ENCODE assay signal across 1 cellular context in the genomic region with DNA sequence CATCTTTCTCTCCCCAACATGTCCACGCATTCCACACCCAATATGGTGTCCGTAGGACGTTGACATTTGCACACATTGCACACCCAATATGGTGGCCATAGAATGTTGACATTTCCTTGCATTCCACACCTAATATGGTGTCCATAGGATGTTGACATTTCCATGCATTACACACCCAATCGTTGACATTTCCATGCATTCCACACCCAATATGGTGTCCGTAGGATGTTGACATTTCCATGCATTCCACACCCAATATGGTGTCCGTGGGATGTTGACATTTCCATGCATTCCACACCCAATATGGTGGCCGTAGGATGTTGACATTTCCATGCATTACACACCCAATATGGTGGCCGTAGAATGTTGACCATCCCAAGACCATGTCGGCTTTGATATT.
TF ChIP-seq lines count a peak whose summit lies in the region.

No MANE protein-coding gene starts in this region.

TF ChIP-seq in K562, 482 proteins besides CTCF, POLR2A, EP300 and RAD21 (continued from another document and continues in another):
- TF ChIP-seq, protein P1, sequence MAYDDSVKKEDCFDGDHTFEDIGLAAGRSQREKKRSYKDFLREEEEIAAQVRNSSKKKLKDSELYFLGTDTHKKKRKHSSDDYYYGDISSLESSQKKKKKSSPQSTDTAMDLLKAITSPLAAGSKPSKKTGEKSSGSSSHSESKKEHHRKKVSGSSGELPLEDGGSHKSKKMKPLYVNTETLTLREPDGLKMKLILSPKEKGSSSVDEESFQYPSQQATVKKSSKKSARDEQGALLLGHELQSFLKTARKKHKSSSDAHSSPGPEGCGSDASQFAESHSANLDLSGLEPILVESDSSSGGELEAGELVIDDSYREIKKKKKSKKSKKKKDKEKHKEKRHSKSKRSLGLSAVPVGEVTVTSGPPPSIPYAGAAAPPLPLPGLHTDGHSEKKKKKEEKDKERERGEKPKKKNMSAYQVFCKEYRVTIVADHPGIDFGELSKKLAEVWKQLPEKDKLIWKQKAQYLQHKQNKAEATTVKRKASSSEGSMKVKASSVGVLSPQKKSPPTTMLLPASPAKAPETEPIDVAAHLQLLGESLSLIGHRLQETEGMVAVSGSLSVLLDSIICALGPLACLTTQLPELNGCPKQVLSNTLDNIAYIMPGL (CRISPR knock-in tag; IDR thresholded peaks at IDR 0.05) = no peak
- TF ChIP-seq ELF2 (CRISPR knock-in tag; IDR thresholded peaks at IDR 0.05) (no peak), ZNF311 (CRISPR knock-in tag; IDR thresholded peaks at IDR 0.05) (no peak), ZNF239 (CRISPR knock-in tag; IDR thresholded peaks at IDR 0.05) (no peak), PHF8 (IDR thresholded peaks at IDR 0.05; ENCODE audit: borderline replicate concordance, low read length) (no peak), NR1H2 (CRISPR knock-in tag; IDR thresholded peaks at IDR 0.05) (no peak), ZNF274 (IDR thresholded peaks at IDR 0.05; ENCODE audit: borderline replicate concordance, low read depth, low read length) (no peak), CBFA2T2 (conservative IDR thresholded peaks at IDR 0.05) (no peak), PHF20 (IDR thresholded peaks at IDR 0.05; ENCODE audit: partially characterized antibody) (no peak), CCNT2 (IDR thresholded peaks at IDR 0.05; ENCODE audit: borderline replicate concordance, extremely low read depth, insufficient read length, low read depth, low read length) (no peak), E2F3 (CRISPR knock-in tag; IDR thresholded peaks at IDR 0.05) (no peak), SETDB1 (IDR thresholded peaks at IDR 0.05; ENCODE audit: low read length) (no peak), OTX1 (CRISPR knock-in tag; IDR thresholded peaks at IDR 0.05) (0 out of 2 replicates have a peak, but pooled peaks have one; percentile 14), ZNF561 (CRISPR knock-in tag; conservative IDR thresholded peaks at IDR 0.05) (no peak), ZNF57 (CRISPR knock-in tag; IDR thresholded peaks at IDR 0.05) (no peak), PCBP1 (IDR thresholded peaks at IDR 0.05; ENCODE audit: low read depth, low read length, poor library complexity, severe bottlenecking) (no peak), POLR2B (IDR thresholded peaks at IDR 0.05; ENCODE audit: low read depth, partially characterized antibody) (no peak), NEUROD1 (IDR thresholded peaks at IDR 0.05; ENCODE audit: borderline replicate concordance, low read depth, low read length, partially characterized antibody) (no peak), MEF2A (IDR thresholded peaks at IDR 0.05; ENCODE audit: control insufficient read depth, low read depth, low read length) (no peak), GABPB1 (CRISPR knock-in tag; IDR thresholded peaks at IDR 0.05) (no peak), ZNF263 (CRISPR knock-in tag; IDR thresholded peaks at IDR 0.05; ENCODE audit: borderline replicate concordance) (no peak), CBX1 (IDR thresholded peaks at IDR 0.05; ENCODE audit: low read depth) (no peak), ZNF23 (CRISPR knock-in tag; IDR thresholded peaks at IDR 0.05) (no peak), PCBP2 (IDR thresholded peaks at IDR 0.05; ENCODE audit: low read depth, low read length, poor library complexity, severe bottlenecking) (no peak), ZNF212 (CRISPR knock-in tag; IDR thresholded peaks at IDR 0.05) (no peak), ATF1 (CRISPR knock-in tag; IDR thresholded peaks at IDR 0.05) (no peak), ATF1 (tag; IDR thresholded peaks at IDR 0.05) (peak; percentile 67), CBX2 (IDR thresholded peaks at IDR 0.05; ENCODE audit: insufficient read depth, low read length, poor library complexity, severe bottlenecking) (no peak), EGR1 (conservative IDR thresholded peaks at IDR 0.05) (no peak), PHB (CRISPR knock-in tag; IDR thresholded peaks at IDR 0.05) (no peak), KDM1A (IDR thresholded peaks at IDR 0.05) (no peak)
- TF ChIP-seq, protein P2, sequence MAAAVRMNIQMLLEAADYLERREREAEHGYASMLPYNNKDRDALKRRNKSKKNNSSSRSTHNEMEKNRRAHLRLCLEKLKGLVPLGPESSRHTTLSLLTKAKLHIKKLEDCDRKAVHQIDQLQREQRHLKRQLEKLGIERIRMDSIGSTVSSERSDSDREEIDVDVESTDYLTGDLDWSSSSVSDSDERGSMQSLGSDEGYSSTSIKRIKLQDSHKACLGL (CRISPR knock-in tag; IDR thresholded peaks at IDR 0.05; ENCODE audit: borderline replicate concordance, poor library complexity, severe bottlenecking) = no peak
- TF ChIP-seq, protein P3, sequence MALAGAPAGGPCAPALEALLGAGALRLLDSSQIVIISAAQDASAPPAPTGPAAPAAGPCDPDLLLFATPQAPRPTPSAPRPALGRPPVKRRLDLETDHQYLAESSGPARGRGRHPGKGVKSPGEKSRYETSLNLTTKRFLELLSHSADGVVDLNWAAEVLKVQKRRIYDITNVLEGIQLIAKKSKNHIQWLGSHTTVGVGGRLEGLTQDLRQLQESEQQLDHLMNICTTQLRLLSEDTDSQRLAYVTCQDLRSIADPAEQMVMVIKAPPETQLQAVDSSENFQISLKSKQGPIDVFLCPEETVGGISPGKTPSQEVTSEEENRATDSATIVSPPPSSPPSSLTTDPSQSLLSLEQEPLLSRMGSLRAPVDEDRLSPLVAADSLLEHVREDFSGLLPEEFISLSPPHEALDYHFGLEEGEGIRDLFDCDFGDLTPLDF (CRISPR knock-in tag; IDR thresholded peaks at IDR 0.05) = no peak
- TF ChIP-seq, protein P4, sequence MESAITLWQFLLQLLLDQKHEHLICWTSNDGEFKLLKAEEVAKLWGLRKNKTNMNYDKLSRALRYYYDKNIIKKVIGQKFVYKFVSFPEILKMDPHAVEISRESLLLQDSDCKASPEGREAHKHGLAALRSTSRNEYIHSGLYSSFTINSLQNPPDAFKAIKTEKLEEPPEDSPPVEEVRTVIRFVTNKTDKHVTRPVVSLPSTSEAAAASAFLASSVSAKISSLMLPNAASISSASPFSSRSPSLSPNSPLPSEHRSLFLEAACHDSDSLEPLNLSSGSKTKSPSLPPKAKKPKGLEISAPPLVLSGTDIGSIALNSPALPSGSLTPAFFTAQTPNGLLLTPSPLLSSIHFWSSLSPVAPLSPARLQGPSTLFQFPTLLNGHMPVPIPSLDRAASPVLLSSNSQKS (CRISPR knock-in tag; IDR thresholded peaks at IDR 0.05) = no peak
- TF ChIP-seq, protein P5, sequence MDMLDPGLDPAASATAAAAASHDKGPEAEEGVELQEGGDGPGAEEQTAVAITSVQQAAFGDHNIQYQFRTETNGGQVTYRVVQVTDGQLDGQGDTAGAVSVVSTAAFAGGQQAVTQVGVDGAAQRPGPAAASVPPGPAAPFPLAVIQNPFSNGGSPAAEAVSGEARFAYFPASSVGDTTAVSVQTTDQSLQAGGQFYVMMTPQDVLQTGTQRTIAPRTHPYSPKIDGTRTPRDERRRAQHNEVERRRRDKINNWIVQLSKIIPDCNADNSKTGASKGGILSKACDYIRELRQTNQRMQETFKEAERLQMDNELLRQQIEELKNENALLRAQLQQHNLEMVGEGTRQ (CRISPR knock-in tag; IDR thresholded peaks at IDR 0.05) = no peak
- TF ChIP-seq, protein P6, sequence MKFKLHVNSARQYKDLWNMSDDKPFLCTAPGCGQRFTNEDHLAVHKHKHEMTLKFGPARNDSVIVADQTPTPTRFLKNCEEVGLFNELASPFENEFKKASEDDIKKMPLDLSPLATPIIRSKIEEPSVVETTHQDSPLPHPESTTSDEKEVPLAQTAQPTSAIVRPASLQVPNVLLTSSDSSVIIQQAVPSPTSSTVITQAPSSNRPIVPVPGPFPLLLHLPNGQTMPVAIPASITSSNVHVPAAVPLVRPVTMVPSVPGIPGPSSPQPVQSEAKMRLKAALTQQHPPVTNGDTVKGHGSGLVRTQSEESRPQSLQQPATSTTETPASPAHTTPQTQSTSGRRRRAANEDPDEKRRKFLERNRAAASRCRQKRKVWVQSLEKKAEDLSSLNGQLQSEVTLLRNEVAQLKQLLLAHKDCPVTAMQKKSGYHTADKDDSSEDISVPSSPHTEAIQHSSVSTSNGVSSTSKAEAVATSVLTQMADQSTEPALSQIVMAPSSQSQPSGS (CRISPR knock-in tag; IDR thresholded peaks at IDR 0.05) = no peak
- TF ChIP-seq, protein P7, sequence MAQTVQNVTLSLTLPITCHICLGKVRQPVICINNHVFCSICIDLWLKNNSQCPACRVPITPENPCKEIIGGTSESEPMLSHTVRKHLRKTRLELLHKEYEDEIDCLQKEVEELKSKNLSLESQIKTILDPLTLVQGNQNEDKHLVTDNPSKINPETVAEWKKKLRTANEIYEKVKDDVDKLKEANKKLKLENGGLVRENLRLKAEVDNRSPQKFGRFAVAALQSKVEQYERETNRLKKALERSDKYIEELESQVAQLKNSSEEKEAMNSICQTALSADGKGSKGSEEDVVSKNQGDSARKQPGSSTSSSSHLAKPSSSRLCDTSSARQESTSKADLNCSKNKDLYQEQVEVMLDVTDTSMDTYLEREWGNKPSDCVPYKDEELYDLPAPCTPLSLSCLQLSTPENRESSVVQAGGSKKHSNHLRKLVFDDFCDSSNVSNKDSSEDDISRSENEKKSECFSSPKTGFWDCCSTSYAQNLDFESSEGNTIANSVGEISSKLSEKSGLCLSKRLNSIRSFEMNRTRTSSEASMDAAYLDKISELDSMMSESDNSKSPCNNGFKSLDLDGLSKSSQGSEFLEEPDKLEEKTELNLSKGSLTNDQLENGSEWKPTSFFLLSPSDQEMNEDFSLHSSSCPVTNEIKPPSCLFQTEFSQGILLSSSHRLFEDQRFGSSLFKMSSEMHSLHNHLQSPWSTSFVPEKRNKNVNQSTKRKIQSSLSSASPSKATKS (CRISPR knock-in tag; IDR thresholded peaks at IDR 0.05) = no peak
- TF ChIP-seq, protein P8, sequence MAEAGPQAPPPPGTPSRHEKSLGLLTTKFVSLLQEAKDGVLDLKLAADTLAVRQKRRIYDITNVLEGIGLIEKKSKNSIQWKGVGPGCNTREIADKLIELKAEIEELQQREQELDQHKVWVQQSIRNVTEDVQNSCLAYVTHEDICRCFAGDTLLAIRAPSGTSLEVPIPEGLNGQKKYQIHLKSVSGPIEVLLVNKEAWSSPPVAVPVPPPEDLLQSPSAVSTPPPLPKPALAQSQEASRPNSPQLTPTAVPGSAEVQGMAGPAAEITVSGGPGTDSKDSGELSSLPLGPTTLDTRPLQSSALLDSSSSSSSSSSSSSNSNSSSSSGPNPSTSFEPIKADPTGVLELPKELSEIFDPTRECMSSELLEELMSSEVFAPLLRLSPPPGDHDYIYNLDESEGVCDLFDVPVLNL (CRISPR knock-in tag; IDR thresholded peaks at IDR 0.05; ENCODE audit: low read depth) = no peak
- TF ChIP-seq, protein P9, sequence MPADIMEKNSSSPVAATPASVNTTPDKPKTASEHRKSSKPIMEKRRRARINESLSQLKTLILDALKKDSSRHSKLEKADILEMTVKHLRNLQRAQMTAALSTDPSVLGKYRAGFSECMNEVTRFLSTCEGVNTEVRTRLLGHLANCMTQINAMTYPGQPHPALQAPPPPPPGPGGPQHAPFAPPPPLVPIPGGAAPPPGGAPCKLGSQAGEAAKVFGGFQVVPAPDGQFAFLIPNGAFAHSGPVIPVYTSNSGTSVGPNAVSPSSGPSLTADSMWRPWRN (IDR thresholded peaks at IDR 0.05; ENCODE audit: low read depth) = no peak
- TF ChIP-seq, protein P10, sequence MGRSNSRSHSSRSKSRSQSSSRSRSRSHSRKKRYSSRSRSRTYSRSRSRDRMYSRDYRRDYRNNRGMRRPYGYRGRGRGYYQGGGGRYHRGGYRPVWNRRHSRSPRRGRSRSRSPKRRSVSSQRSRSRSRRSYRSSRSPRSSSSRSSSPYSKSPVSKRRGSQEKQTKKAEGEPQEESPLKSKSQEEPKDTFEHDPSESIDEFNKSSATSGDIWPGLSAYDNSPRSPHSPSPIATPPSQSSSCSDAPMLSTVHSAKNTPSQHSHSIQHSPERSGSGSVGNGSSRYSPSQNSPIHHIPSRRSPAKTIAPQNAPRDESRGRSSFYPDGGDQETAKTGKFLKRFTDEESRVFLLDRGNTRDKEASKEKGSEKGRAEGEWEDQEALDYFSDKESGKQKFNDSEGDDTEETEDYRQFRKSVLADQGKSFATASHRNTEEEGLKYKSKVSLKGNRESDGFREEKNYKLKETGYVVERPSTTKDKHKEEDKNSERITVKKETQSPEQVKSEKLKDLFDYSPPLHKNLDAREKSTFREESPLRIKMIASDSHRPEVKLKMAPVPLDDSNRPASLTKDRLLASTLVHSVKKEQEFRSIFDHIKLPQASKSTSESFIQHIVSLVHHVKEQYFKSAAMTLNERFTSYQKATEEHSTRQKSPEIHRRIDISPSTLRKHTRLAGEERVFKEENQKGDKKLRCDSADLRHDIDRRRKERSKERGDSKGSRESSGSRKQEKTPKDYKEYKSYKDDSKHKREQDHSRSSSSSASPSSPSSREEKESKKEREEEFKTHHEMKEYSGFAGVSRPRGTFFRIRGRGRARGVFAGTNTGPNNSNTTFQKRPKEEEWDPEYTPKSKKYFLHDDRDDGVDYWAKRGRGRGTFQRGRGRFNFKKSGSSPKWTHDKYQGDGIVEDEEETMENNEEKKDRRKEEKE (IDR thresholded peaks at IDR 0.05; ENCODE audit: borderline replicate concordance in 1 of 2, control insufficient read depth in 1 of 2, low read depth in 2 of 2, low read length in 1 of 2) = no peak
- TF ChIP-seq, protein P11, sequence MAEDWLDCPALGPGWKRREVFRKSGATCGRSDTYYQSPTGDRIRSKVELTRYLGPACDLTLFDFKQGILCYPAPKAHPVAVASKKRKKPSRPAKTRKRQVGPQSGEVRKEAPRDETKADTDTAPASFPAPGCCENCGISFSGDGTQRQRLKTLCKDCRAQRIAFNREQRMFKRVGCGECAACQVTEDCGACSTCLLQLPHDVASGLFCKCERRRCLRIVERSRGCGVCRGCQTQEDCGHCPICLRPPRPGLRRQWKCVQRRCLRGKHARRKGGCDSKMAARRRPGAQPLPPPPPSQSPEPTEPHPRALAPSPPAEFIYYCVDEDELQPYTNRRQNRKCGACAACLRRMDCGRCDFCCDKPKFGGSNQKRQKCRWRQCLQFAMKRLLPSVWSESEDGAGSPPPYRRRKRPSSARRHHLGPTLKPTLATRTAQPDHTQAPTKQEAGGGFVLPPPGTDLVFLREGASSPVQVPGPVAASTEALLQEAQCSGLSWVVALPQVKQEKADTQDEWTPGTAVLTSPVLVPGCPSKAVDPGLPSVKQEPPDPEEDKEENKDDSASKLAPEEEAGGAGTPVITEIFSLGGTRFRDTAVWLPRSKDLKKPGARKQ (CRISPR knock-in tag; IDR thresholded peaks at IDR 0.05) = no peak
- TF ChIP-seq, protein P12, sequence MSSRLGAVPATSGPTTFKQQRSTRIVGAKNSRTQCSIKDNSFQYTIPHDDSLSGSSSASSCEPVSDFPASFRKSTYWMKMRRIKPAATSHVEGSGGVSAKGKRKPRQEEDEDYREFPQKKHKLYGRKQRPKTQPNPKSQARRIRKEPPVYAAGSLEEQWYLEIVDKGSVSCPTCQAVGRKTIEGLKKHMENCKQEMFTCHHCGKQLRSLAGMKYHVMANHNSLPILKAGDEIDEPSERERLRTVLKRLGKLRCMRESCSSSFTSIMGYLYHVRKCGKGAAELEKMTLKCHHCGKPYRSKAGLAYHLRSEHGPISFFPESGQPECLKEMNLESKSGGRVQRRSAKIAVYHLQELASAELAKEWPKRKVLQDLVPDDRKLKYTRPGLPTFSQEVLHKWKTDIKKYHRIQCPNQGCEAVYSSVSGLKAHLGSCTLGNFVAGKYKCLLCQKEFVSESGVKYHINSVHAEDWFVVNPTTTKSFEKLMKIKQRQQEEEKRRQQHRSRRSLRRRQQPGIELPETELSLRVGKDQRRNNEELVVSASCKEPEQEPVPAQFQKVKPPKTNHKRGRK (tag; IDR thresholded peaks at IDR 0.05) = no peak
- TF ChIP-seq, protein P13, sequence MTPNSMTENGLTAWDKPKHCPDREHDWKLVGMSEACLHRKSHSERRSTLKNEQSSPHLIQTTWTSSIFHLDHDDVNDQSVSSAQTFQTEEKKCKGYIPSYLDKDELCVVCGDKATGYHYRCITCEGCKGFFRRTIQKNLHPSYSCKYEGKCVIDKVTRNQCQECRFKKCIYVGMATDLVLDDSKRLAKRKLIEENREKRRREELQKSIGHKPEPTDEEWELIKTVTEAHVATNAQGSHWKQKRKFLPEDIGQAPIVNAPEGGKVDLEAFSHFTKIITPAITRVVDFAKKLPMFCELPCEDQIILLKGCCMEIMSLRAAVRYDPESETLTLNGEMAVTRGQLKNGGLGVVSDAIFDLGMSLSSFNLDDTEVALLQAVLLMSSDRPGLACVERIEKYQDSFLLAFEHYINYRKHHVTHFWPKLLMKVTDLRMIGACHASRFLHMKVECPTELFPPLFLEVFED (CRISPR knock-in tag; conservative IDR thresholded peaks at IDR 0.05) = no peak
